In genomic region chr6:42365021-42365420, GRCh38 we compare ENCODE assay signal across 20 cellular contexts.
DNase-seq lines count a peak whose midpoint lies in the region; ATAC-seq and TF ChIP-seq lines count a peak whose summit lies in the region.
"Had no signal": no experiment of that assay in that cellular context is flagged by ENCODE, and none has a peak within 500 bp of the region (broad histone marks: within the 10 kb centered on the region; RNA-seq: fewer than 3 reads in every experiment).

No MANE protein-coding gene starts in this region.

- CTCF ChIA-PET in CD8-positive, alpha-beta memory T cell (lab: Charles Lee), result interaction anchor here (2.8 kb wide), 1 partner anchor 183 kb away, joined by 8 read pairs; no protein-coding TSS in a partner anchor

- H3K27me3 Mint-ChIP-seq in activated T-cell treated with anti-CD3 and anti-CD28 coated beads, Interleukin-2, amount 50 U/mL, for 72 hours (ENCODE audit: low read depth), result no peaks in the 10 kb centered on the region
- H3K27me3 Mint-ChIP-seq in activated T-cell treated with anti-CD3 and anti-CD28 coated beads, Interleukin-2, amount 50 U/mL, for 4 hours (ENCODE audit: low read depth), result no peaks in the 10 kb centered on the region
- no peaks in the 10 kb centered on the region for H3K27me3 Mint-ChIP-seq in CD8-positive, alpha-beta memory T cell
- H3K27me3 Mint-ChIP-seq in activated T-helper 1 cell treated with anti-CD3 and anti-CD28 coated beads, Interleukin-12 subunit alpha, Interleukin-12 subunit beta, Interleukin-2, Interleukin-4 antibody, amounts not matched to agents 30 ng/mL and 10 ng/mL and 1 ng/mL, durations not matched to agents 14 hours and 24 hours and 36 hours (ENCODE audit: insufficient read depth), result no peaks in the 10 kb centered on the region
- no peaks in the 10 kb centered on the region for H3K27me3 Mint-ChIP-seq in natural killer cell (ENCODE audit: low read depth in 2 of 2)

- H3K9me3 ChIP-seq in CD8-positive, alpha-beta memory T cell (ENCODE audit: low read length), result no peaks in the 10 kb centered on the region
- H3K9me3 ChIP-seq: Caco-2, esophagus squamous epithelium, ovary, vagina had no signal

- H3K27ac Mint-ChIP-seq in activated T-cell treated with anti-CD3 and anti-CD28 coated beads, Interleukin-2, amount 50 U/mL, for 72 hours, result peak overlapping the region; percentile 6
- peak overlapping the region; percentile 25 to 97 (median 92) for H3K27ac Mint-ChIP-seq in CD8-positive, alpha-beta memory T cell
- peak overlapping the region; percentile 89 for H3K27ac Mint-ChIP-seq in activated T-helper 1 cell treated with anti-CD3 and anti-CD28 coated beads, Interleukin-12 subunit alpha, Interleukin-12 subunit beta, Interleukin-2, Interleukin-4 antibody, amounts not matched to agents 30 ng/mL and 10 ng/mL and 1 ng/mL, durations not matched to agents 14 hours and 24 hours and 36 hours
- peak overlapping the region in 1 of 2 donors; percentile 90 for H3K27ac Mint-ChIP-seq in natural killer cell

- H3K27me3 ChIP-seq in CD8-positive, alpha-beta memory T cell (ENCODE audit: insufficient read depth, low read length, poor library complexity, severe bottlenecking), result no peaks in the 10 kb centered on the region
- H3K27me3 ChIP-seq: esophagus squamous epithelium, ovary, vagina had no signal

- peak overlapping the region; percentile 47 to 93 for H3K4me3 Mint-ChIP-seq in activated T-cell treated with anti-CD3 and anti-CD28 coated beads, Interleukin-2, amount 50 U/mL, for 72 hours
- no peak overlapping the region for H3K4me3 Mint-ChIP-seq in activated T-cell treated with anti-CD3 and anti-CD28 coated beads, Interleukin-2, amount 50 U/mL, for 4 hours
- peak overlapping the region in 5 of 7 donors; percentile 21 to 85 (median 59) for H3K4me3 Mint-ChIP-seq in CD8-positive, alpha-beta memory T cell
- peak overlapping the region; percentile 71 for H3K4me3 Mint-ChIP-seq in activated T-helper 1 cell treated with anti-CD3 and anti-CD28 coated beads, Interleukin-12 subunit alpha, Interleukin-12 subunit beta, Interleukin-2, Interleukin-4 antibody, amounts not matched to agents 30 ng/mL and 10 ng/mL and 1 ng/mL, durations not matched to agents 14 hours and 24 hours and 36 hours
- peak overlapping the region; percentile 72 for H3K4me3 Mint-ChIP-seq in natural killer cell

- DNase-seq in activated T-cell treated with anti-CD3 and anti-CD28 coated beads, Interleukin-2, amount 50 U/mL, for 72 hours, result no peak
- no peak for DNase-seq in activated T-cell treated with anti-CD3 and anti-CD28 coated beads, Interleukin-2, amount 50 U/mL, for 4 hours
- no peak for DNase-seq in CD8-positive, alpha-beta memory T cell
- no peak for DNase-seq in activated T-helper 1 cell treated with anti-CD3 and anti-CD28 coated beads, Interleukin-12 subunit alpha, Interleukin-12 subunit beta, Interleukin-2, Interleukin-4 antibody, amounts not matched to agents 30 ng/mL and 10 ng/mL and 1 ng/mL, durations not matched to agents 14 hours and 24 hours and 36 hours (ENCODE audit: low spot score)
- no peak for DNase-seq in natural killer cell
- no peak for DNase-seq in omental fat pad (ENCODE audit: low spot score)
- no peak for DNase-seq in activated gamma-delta T cell (lab: John Stamatoyannopoulos, UW)
- DNase-seq: activated CD4-positive, CD25-positive, alpha-beta regulatory T cell; activated CD8-positive, alpha-beta memory T cell treated with anti-CD3 and anti-CD28 coated beads, Interleukin-2, amount 50 U/mL, for 48 hours; Caco-2; esophagus squamous epithelium; glutamatergic neuron; H7; MV-4-11; NCI-H2081 treated with DMSO at 0.1 percent for 48 hours; NCI-H526 treated with DMSO at 0.1 percent for 48 hours; ovary; SIG-M5 had no signal

- peaks cover 73% of the 10 kb centered on the region for H3K4me1 Mint-ChIP-seq in activated T-cell treated with anti-CD3 and anti-CD28 coated beads, Interleukin-2, amount 50 U/mL, for 72 hours (ENCODE audit: low read depth)
- peaks cover 57% of the 10 kb centered on the region for H3K4me1 Mint-ChIP-seq in activated T-cell treated with anti-CD3 and anti-CD28 coated beads, Interleukin-2, amount 50 U/mL, for 4 hours (ENCODE audit: low read depth)
- peaks cover 66 to 81% (median 81%) of the 10 kb centered on the region in 3 donors for H3K4me1 Mint-ChIP-seq in CD8-positive, alpha-beta memory T cell
- H3K4me1 Mint-ChIP-seq in activated T-helper 1 cell treated with anti-CD3 and anti-CD28 coated beads, Interleukin-12 subunit alpha, Interleukin-12 subunit beta, Interleukin-2, Interleukin-4 antibody, amounts not matched to agents 30 ng/mL and 10 ng/mL and 1 ng/mL, durations not matched to agents 14 hours and 24 hours and 36 hours (ENCODE audit: low read depth), result peaks cover 83% of the 10 kb centered on the region
- peaks cover 63 to 69% of the 10 kb centered on the region in 2 donors for H3K4me1 Mint-ChIP-seq in natural killer cell

- H3K4me3 ChIP-seq in CD8-positive, alpha-beta memory T cell (ENCODE audit: low read length), result no peak overlapping the region
- H3K4me3 ChIP-seq: esophagus squamous epithelium, ovary, vagina had no signal

- TF ChIP-seq CTCF in natural killer cell (IDR thresholded peaks at IDR 0.05) (no peak), omental fat pad (IDR thresholded peaks at IDR 0.05) (no peak)

- ATAC-seq in activated T-cell treated with anti-CD3 and anti-CD28 coated beads, Interleukin-2, amount 50 U/mL, for 72 hours (replicated peaks in 1 of 2), result no peak
- no peak for ATAC-seq in activated T-cell treated with anti-CD3 and anti-CD28 coated beads, Interleukin-2, amount 50 U/mL, for 4 hours
- ATAC-seq in natural killer cell (no peak), omental fat pad (ENCODE audit: low FRiP score) (no peak), GM21576 (IDR thresholded peaks at IDR 0.05; ENCODE audit: unreplicated experiment) (no peak)

- peaks cover 6% of the 10 kb centered on the region for H3K36me3 ChIP-seq in CD8-positive, alpha-beta memory T cell (ENCODE audit: insufficient read depth, low read length)
- H3K36me3 ChIP-seq: ovary, vagina had no signal

- POLR2A ChIA-PET in CD8-positive, alpha-beta memory T cell (lab: Charles Lee), result no interaction called here

- H3K4me1 ChIP-seq in CD8-positive, alpha-beta memory T cell (ENCODE audit: insufficient read depth, low read length), result peaks cover 57% of the 10 kb centered on the region

- H3K36me3 Mint-ChIP-seq in activated T-cell treated with anti-CD3 and anti-CD28 coated beads, Interleukin-2, amount 50 U/mL, for 72 hours (ENCODE audit: insufficient read depth in 2 of 2), result peaks cover 11 to 12% of the 10 kb centered on the region in 2 donors
- H3K36me3 Mint-ChIP-seq in activated T-cell treated with anti-CD3 and anti-CD28 coated beads, Interleukin-2, amount 50 U/mL, for 4 hours (ENCODE audit: insufficient read depth), result peaks cover 16% of the 10 kb centered on the region
- H3K36me3 Mint-ChIP-seq in CD8-positive, alpha-beta memory T cell, result peaks cover 12 to 39% (median 18%) of the 10 kb centered on the region in 3 donors
- H3K36me3 Mint-ChIP-seq in activated T-helper 1 cell treated with anti-CD3 and anti-CD28 coated beads, Interleukin-12 subunit alpha, Interleukin-12 subunit beta, Interleukin-2, Interleukin-4 antibody, amounts not matched to agents 30 ng/mL and 10 ng/mL and 1 ng/mL, durations not matched to agents 14 hours and 24 hours and 36 hours (ENCODE audit: low read depth), result peaks cover 54% of the 10 kb centered on the region
- peaks cover 14% of the 10 kb centered on the region for H3K36me3 Mint-ChIP-seq in natural killer cell

- intact Hi-C loops in activated T-helper 1 cell treated with anti-CD3 and anti-CD28 coated beads, Interleukin-12 subunit alpha, Interleukin-12 subunit beta, Interleukin-2, Interleukin-4 antibody, amounts not matched to agents 30 ng/mL and 10 ng/mL and 1 ng/mL, durations not matched to agents 14 hours and 24 hours and 36 hours (cut with micrococcal nuclease), result loop anchor here (5.0 kb wide), 1 partner anchor 182 kb away; no protein-coding TSS in a partner anchor
- intact Hi-C loops in natural killer cell (cut with micrococcal nuclease), result no loop called here

- no peaks in the 10 kb centered on the region for H3K9me3 Mint-ChIP-seq in activated T-cell treated with anti-CD3 and anti-CD28 coated beads, Interleukin-2, amount 50 U/mL, for 72 hours
- no peaks in the 10 kb centered on the region for H3K9me3 Mint-ChIP-seq in activated T-cell treated with anti-CD3 and anti-CD28 coated beads, Interleukin-2, amount 50 U/mL, for 4 hours
- no peaks in the 10 kb centered on the region for H3K9me3 Mint-ChIP-seq in CD8-positive, alpha-beta memory T cell
- no peaks in the 10 kb centered on the region for H3K9me3 Mint-ChIP-seq in activated T-helper 1 cell treated with anti-CD3 and anti-CD28 coated beads, Interleukin-12 subunit alpha, Interleukin-12 subunit beta, Interleukin-2, Interleukin-4 antibody, amounts not matched to agents 30 ng/mL and 10 ng/mL and 1 ng/mL, durations not matched to agents 14 hours and 24 hours and 36 hours
- H3K9me3 Mint-ChIP-seq in natural killer cell, result peaks cover 0 to 2% of the 10 kb centered on the region in 2 donors

- H3K27ac ChIP-seq in CD8-positive, alpha-beta memory T cell (ENCODE audit: low read depth, low read length), result no peak overlapping the region
- H3K27ac ChIP-seq: ovary, vagina had no signal
